ENCODE assay signal across 20 cellular contexts in genomic region chr1:248444602-248445001, GRCh38. TPM values are rescaled to one million over a fixed set of nuclear protein-coding genes. Genes with fewer than 3 reads are reported as not detected.
"Had no signal": no experiment of that assay in that cellular context is flagged by ENCODE, and none has a peak within 500 bp of the region (broad histone marks: within the 10 kb centered on the region; RNA-seq: fewer than 3 reads in every experiment).

No MANE protein-coding gene starts in this region.

RNA-seq across cellular contexts. Expression of gene OR2T2, which starts 0.8 kb away (rescaled TPM):
- total RNA-seq: naive thymus-derived CD8-positive, alpha-beta T cell; natural killer cell treated with Interleukin-12 subunit alpha and Interleukin-12 subunit beta and Interleukin-15 and Interleukin-18, amount 100 ng/mL, for 72 hours; neural crest cell; omental fat pad; osteocyte; posterior vena cava; prostate gland; pulmonary artery endothelial cell; right atrium auricular region; sciatic nerve; smooth muscle cell; testis; transverse colon; upper lobe of right lung; urinary bladder had no signal
- polyA plus RNA-seq: naive thymus-derived CD8-positive, alpha-beta T cell; pancreas; smooth muscle cell; spleen; urinary bladder had no signal

RNA-seq across cellular contexts. Expression of gene OR2T3, which starts 28.5 kb away (rescaled TPM):
- total RNA-seq: naive thymus-derived CD8-positive, alpha-beta T cell; neural crest cell; omental fat pad; osteocyte; pancreas; posterior vena cava; pulmonary artery endothelial cell; right atrium auricular region; sciatic nerve; smooth muscle cell; suprapubic skin; testis; transverse colon; upper lobe of right lung; urinary bladder; uterus had no signal
- polyA plus RNA-seq: naive thymus-derived CD8-positive, alpha-beta T cell; pancreas; smooth muscle cell; spleen; urinary bladder had no signal

RNA-seq across cellular contexts. Expression of gene OR2T1, which starts 41.8 kb away (rescaled TPM):
- total RNA-seq: naive thymus-derived CD8-positive, alpha-beta T cell; natural killer cell treated with Interleukin-12 subunit alpha and Interleukin-12 subunit beta and Interleukin-15 and Interleukin-18, amount 100 ng/mL, for 72 hours; neural crest cell; omental fat pad; osteocyte; pancreas; posterior vena cava; prostate gland; pulmonary artery endothelial cell; right atrium auricular region; sciatic nerve; smooth muscle cell; spleen; suprapubic skin; testis; transverse colon; upper lobe of right lung; urinary bladder; uterus had no signal
- polyA plus RNA-seq: naive thymus-derived CD8-positive, alpha-beta T cell; pancreas; smooth muscle cell; spleen; urinary bladder had no signal

RNA-seq across cellular contexts. Expression of gene OR2T5, which starts 43.8 kb away (rescaled TPM):
- total RNA-seq: naive thymus-derived CD8-positive, alpha-beta T cell; natural killer cell treated with Interleukin-12 subunit alpha and Interleukin-12 subunit beta and Interleukin-15 and Interleukin-18, amount 100 ng/mL, for 72 hours; neural crest cell; omental fat pad; osteocyte; pancreas; posterior vena cava; prostate gland; pulmonary artery endothelial cell; right atrium auricular region; sciatic nerve; smooth muscle cell; spleen; suprapubic skin; testis; transverse colon; upper lobe of right lung; urinary bladder; uterus had no signal
- polyA plus RNA-seq: naive thymus-derived CD8-positive, alpha-beta T cell; pancreas; smooth muscle cell; spleen; thymus; urinary bladder had no signal
